Comparison of ENCODE assay signal across 12 cellular contexts in genomic region chr2:164504253-164504652, GRCh38.
A peak's percentile ranks its signal among the peaks of the same experiment; 100 is the strongest.
DNase-seq lines count a peak whose midpoint lies in the region; ATAC-seq lines count a peak whose summit lies in the region.
"Had no signal": no experiment of that assay in that cellular context is flagged by ENCODE, and none has a peak within 500 bp of the region (broad histone marks: within the 10 kb centered on the region; RNA-seq: fewer than 3 reads in every experiment).

No MANE protein-coding gene starts in this region.

- CTCF ChIA-PET in CD8-positive, alpha-beta memory T cell (lab: Charles Lee): no interaction called here

- DNase-seq in ACHN (peak; percentile 48), SJCRH30 (peak; percentile 53 to 62), iPS DF 19.7 (ENCODE audit: low read depth, low spot score) (peak; percentile 2), MG63 (no peak)
- DNase-seq in activated T-helper 2 cell treated with anti-CD3 and anti-CD28 coated beads, Interferon-gamma antibody, Interleukin-2, Interleukin-4, amounts not matched to agents 10 μg/mL and 5 μg/mL and 100 μg/mL, durations not matched to agents 14 hours and 24 hours and 36 hours (ENCODE audit: low spot score): no peak
- no peak for DNase-seq in stimulated activated CD8-positive, alpha-beta memory T cell treated with anti-CD3 and anti-CD28 coated beads, Interleukin-4, amount 100 ng/mL, for 48 hours
- DNase-seq in CD8-positive, alpha-beta memory T cell: no peak
- DNase-seq: effector CD4-positive, alpha-beta T cell; HCEC 1CT; SHP77 treated with DMSO at 0.1 percent for 48 hours had no signal

- POLR2A ChIA-PET in CD8-positive, alpha-beta memory T cell (lab: Charles Lee): no interaction called here

- no peaks in the 10 kb centered on the region for H3K36me3 ChIP-seq in SJCRH30
- H3K36me3 ChIP-seq in CD8-positive, alpha-beta memory T cell (ENCODE audit: insufficient read depth, low read length): no peaks in the 10 kb centered on the region
- no peaks in the 10 kb centered on the region for H3K36me3 ChIP-seq in MG63
- H3K36me3 ChIP-seq: neutrophil had no signal

- in situ Hi-C loops in ACHN (cut with HindIII; ENCODE audit: low pct_ligation_motif_present, low pct_unique_long_range_greater_than_20kb, low sequenced_read_pairs): no loop called here

- no peak overlapping the region for H3K27ac Mint-ChIP-seq in activated T-helper 2 cell treated with anti-CD3 and anti-CD28 coated beads, Interferon-gamma antibody, Interleukin-2, Interleukin-4, amounts not matched to agents 10 μg/mL and 5 μg/mL and 100 μg/mL, durations not matched to agents 14 hours and 24 hours and 36 hours
- H3K27ac Mint-ChIP-seq in CD8-positive, alpha-beta memory T cell: no peak overlapping the region

- no peaks in the 10 kb centered on the region for H3K9me3 ChIP-seq in SJCRH30 (replicated peaks)
- H3K9me3 ChIP-seq in CD8-positive, alpha-beta memory T cell (ENCODE audit: low read length): no peaks in the 10 kb centered on the region
- H3K9me3 ChIP-seq in MG63: no peaks in the 10 kb centered on the region
- H3K9me3 ChIP-seq: neutrophil had no signal

- H3K27me3 ChIP-seq in SJCRH30 (no peaks in the 10 kb centered on the region), MG63 (no peaks in the 10 kb centered on the region; the same call in 1 of the 2 replicates)
- no peaks in the 10 kb centered on the region for H3K27me3 ChIP-seq in CD8-positive, alpha-beta memory T cell (ENCODE audit: insufficient read depth, low read length, poor library complexity, severe bottlenecking)
- H3K27me3 ChIP-seq: neutrophil had no signal

- H3K9me3 Mint-ChIP-seq in activated T-helper 2 cell treated with anti-CD3 and anti-CD28 coated beads, Interferon-gamma antibody, Interleukin-2, Interleukin-4, amounts not matched to agents 10 μg/mL and 5 μg/mL and 100 μg/mL, durations not matched to agents 14 hours and 24 hours and 36 hours: no peaks in the 10 kb centered on the region
- H3K9me3 Mint-ChIP-seq in CD8-positive, alpha-beta memory T cell: peaks cover 0 to 9% (median 2%) of the 10 kb centered on the region in 5 donors

- H3K4me1 Mint-ChIP-seq in activated T-helper 2 cell treated with anti-CD3 and anti-CD28 coated beads, Interferon-gamma antibody, Interleukin-2, Interleukin-4, amounts not matched to agents 10 μg/mL and 5 μg/mL and 100 μg/mL, durations not matched to agents 14 hours and 24 hours and 36 hours (ENCODE audit: low read depth): no peaks in the 10 kb centered on the region
- H3K4me1 Mint-ChIP-seq in CD8-positive, alpha-beta memory T cell: no peaks in the 10 kb centered on the region

- H3K4me3 ChIP-seq in SJCRH30: no peak overlapping the region
- H3K4me3 ChIP-seq in CD8-positive, alpha-beta memory T cell (ENCODE audit: low read length): no peak overlapping the region
- H3K4me3 ChIP-seq in MG63: no peak overlapping the region

- H3K27me3 Mint-ChIP-seq in activated T-helper 2 cell treated with anti-CD3 and anti-CD28 coated beads, Interferon-gamma antibody, Interleukin-2, Interleukin-4, amounts not matched to agents 10 μg/mL and 5 μg/mL and 100 μg/mL, durations not matched to agents 14 hours and 24 hours and 36 hours (ENCODE audit: low read depth): no peaks in the 10 kb centered on the region
- H3K27me3 Mint-ChIP-seq in CD8-positive, alpha-beta memory T cell: no peaks in the 10 kb centered on the region

- ATAC-seq in GM18867 (IDR thresholded peaks at IDR 0.05; ENCODE audit: unreplicated experiment): peak; percentile 44

- intact Hi-C loops in activated T-helper 2 cell treated with anti-CD3 and anti-CD28 coated beads, Interferon-gamma antibody, Interleukin-2, Interleukin-4, amounts not matched to agents 10 μg/mL and 5 μg/mL and 100 μg/mL, durations not matched to agents 14 hours and 24 hours and 36 hours (cut with micrococcal nuclease): no loop called here

- H3K27ac ChIP-seq in SJCRH30: no peak overlapping the region
- no peak overlapping the region for H3K27ac ChIP-seq in CD8-positive, alpha-beta memory T cell (ENCODE audit: low read depth, low read length)
- H3K27ac ChIP-seq: neutrophil had no signal

- no peak overlapping the region for H3K4me3 Mint-ChIP-seq in activated T-helper 2 cell treated with anti-CD3 and anti-CD28 coated beads, Interferon-gamma antibody, Interleukin-2, Interleukin-4, amounts not matched to agents 10 μg/mL and 5 μg/mL and 100 μg/mL, durations not matched to agents 14 hours and 24 hours and 36 hours (ENCODE audit: low read depth)
- no peak overlapping the region for H3K4me3 Mint-ChIP-seq in CD8-positive, alpha-beta memory T cell

- H3K36me3 Mint-ChIP-seq in activated T-helper 2 cell treated with anti-CD3 and anti-CD28 coated beads, Interferon-gamma antibody, Interleukin-2, Interleukin-4, amounts not matched to agents 10 μg/mL and 5 μg/mL and 100 μg/mL, durations not matched to agents 14 hours and 24 hours and 36 hours (ENCODE audit: low read depth): no peaks in the 10 kb centered on the region
- H3K36me3 Mint-ChIP-seq in CD8-positive, alpha-beta memory T cell: no peaks in the 10 kb centered on the region

- no peaks in the 10 kb centered on the region for H3K4me1 ChIP-seq in SJCRH30
- H3K4me1 ChIP-seq in CD8-positive, alpha-beta memory T cell (ENCODE audit: insufficient read depth, low read length): no peaks in the 10 kb centered on the region

Comparison
In these comparisons a context has a peak if more than half of its experiments do, and no peak if none do; other contexts are left out.
1. DNase-seq: peak in ACHN (single experiment), SJCRH30 (2 of 2) and iPS DF 19.7 (single experiment); none in activated T-helper 2 cell treated with anti-CD3 and anti-CD28 coated beads, Interferon-gamma antibody, Interleukin-2, Interleukin-4, amounts not matched to agents 10 μg/mL and 5 μg/mL and 100 μg/mL, durations not matched to agents 14 hours and 24 hours and 36 hours (single experiment), stimulated activated CD8-positive, alpha-beta memory T cell treated with anti-CD3 and anti-CD28 coated beads, Interleukin-4, amount 100 ng/mL, for 48 hours (single experiment), CD8-positive, alpha-beta memory T cell (0 of 5) and MG63 (single experiment).